In genomic region chr14:54929556-54929955, GRCh38 we compare ENCODE assay signal across 19 cellular contexts. TPM values are rescaled to one million over a fixed set of nuclear protein-coding genes. Genes with fewer than 3 reads are reported as not detected.
A peak's percentile ranks its signal among the peaks of the same experiment; 100 is the strongest.
DNase-seq lines count a peak whose midpoint lies in the region; ATAC-seq, FAIRE-seq and TF ChIP-seq lines count a peak whose summit lies in the region.
"Had no signal": no experiment of that assay in that cellular context is flagged by ENCODE, and none has a peak within 500 bp of the region (broad histone marks: within the 10 kb centered on the region; RNA-seq: fewer than 3 reads in every experiment).

No MANE protein-coding gene starts in this region.

- H4K20me1 ChIP-seq in SK-N-SH (ENCODE audit: insufficient read depth) (no peaks in the 10 kb centered on the region), HepG2 (ENCODE audit: insufficient read depth, low read length) (no peaks in the 10 kb centered on the region)

- H3K79me2 ChIP-seq in SK-N-SH (ENCODE audit: insufficient read depth) (no peaks in the 10 kb centered on the region), HepG2 (ENCODE audit: insufficient read depth, low read length) (no peaks in the 10 kb centered on the region)

- no peaks in the 10 kb centered on the region for H3K27me3 ChIP-seq in SK-N-SH (ENCODE audit: insufficient read depth)
- no peaks in the 10 kb centered on the region for H3K27me3 ChIP-seq in thyroid gland
- no peaks in the 10 kb centered on the region for H3K27me3 ChIP-seq in HepG2 (ENCODE audit: control insufficient read depth in 1 of 2, insufficient read depth in 2 of 2, low read length in 2 of 2)

- DNase-seq in SK-N-SH (no peak), NCI-H2029 (lab: John Stamatoyannopoulos, UW) (peak; percentile 78), OCI-M1 (lab: John Stamatoyannopoulos, UW) (peak; percentile 5), thyroid gland (peak; percentile 56), cerebellum (ENCODE audit: low spot score) (no peak), HepG2 (ENCODE audit: low spot score) (no peak), NOMO-1 treated with DMSO at 0.1 percent for 48 hours (lab: John Stamatoyannopoulos, UW; ENCODE audit: unreplicated experiment) (no peak)
- DNase-seq: Calu3; CD4-positive, alpha-beta T cell; GF-D8; Kasumi-1; NCI-H1417 treated with DMSO at 0.1 percent for 48 hours; NCI-H524; PC-3; T-helper 2 cell had no signal

- TF ChIP-seq CTCF in SK-N-SH (IDR thresholded peaks at IDR 0.05) (no peak), thyroid gland (IDR thresholded peaks at IDR 0.05) (no peak), HepG2 (CRISPR knock-in tag; IDR thresholded peaks at IDR 0.05) (no peak)

- intact Hi-C loops in thyroid gland (cut with DNase I) (no loop called here), HepG2 (cut with micrococcal nuclease; ENCODE audit: unreplicated experiment) (no loop called here)

- H3F3A ChIP-seq in SK-N-SH (replicated peaks; ENCODE audit: insufficient read depth), result peaks cover 3% of the 10 kb centered on the region

- H3K9me3 ChIP-seq in SK-N-SH, result no peaks in the 10 kb centered on the region
- no peaks in the 10 kb centered on the region for H3K9me3 ChIP-seq in thyroid gland
- no peaks in the 10 kb centered on the region for H3K9me3 ChIP-seq in HepG2 (ENCODE audit: low read length)

- H3K36me3 ChIP-seq in SK-N-SH (replicated peaks in 1 of 2; ENCODE audit: control insufficient read depth in 1 of 2, insufficient read depth in 2 of 2, low read length in 1 of 2) (no peaks in the 10 kb centered on the region), thyroid gland (no peaks in the 10 kb centered on the region), HepG2 (replicated peaks in 1 of 2; ENCODE audit: control insufficient read depth in 1 of 2, insufficient read depth in 2 of 2, low read length in 2 of 2) (no peaks in the 10 kb centered on the region)

- H3K4me1 ChIP-seq in SK-N-SH (ENCODE audit: control insufficient read depth in 1 of 2, insufficient read depth in 2 of 2, low read depth in 1 of 2, low read length in 1 of 2) (peaks cover 0 to 11% of the 10 kb centered on the region in 2 experiments; a peak in 2 of 4 replicates), thyroid gland (no peaks in the 10 kb centered on the region), HepG2 (ENCODE audit: insufficient read depth, low read length) (peaks cover 3% of the 10 kb centered on the region)

- in situ Hi-C loops in HepG2 (cut with HindIII; ENCODE audit: extremely low pct_ligation_motif_present, low pct_unique_long_range_greater_than_20kb), result no loop called here

- H2AFZ ChIP-seq in SK-N-SH (ENCODE audit: low read depth) (no peak overlapping the region), HepG2 (ENCODE audit: low read length) (no peak overlapping the region)
- H2AFZ ChIP-seq: GM23338 had no signal

- TF ChIP-seq POLR2A in thyroid gland (IDR thresholded peaks at IDR 0.05), result no peak
- TF ChIP-seq POLR2A in HepG2 (IDR thresholded peaks at IDR 0.05; ENCODE audit: insufficient read depth in 1 of 2, low read depth in 2 of 2, low read length in 2 of 2), result no peak

- CTCF ChIA-PET in SK-N-SH (lab: Yijun Ruan, JAX) (interaction anchor here (0.6 to 3.2 kb wide), 3 partner anchors 8 to 147 kb away, joined by 3 to 11 read pairs (median 3); partner anchors contain the start of gene GCH1), HepG2 (lab: Yijun Ruan, JAX; ENCODE audit: low intra/inter-chr PET ratio, low total read pairs) (no interaction called here)

- ATAC-seq in SK-N-SH treated with all-trans-retinoic acid at 6 μM for 48 hours (no peak), HepG2 (no peak)
- ATAC-seq: GM23338, PC-3 had no signal

- no peak overlapping the region for H3K4me2 ChIP-seq in SK-N-SH
- no peak overlapping the region for H3K4me2 ChIP-seq in HepG2 (ENCODE audit: low read depth, low read length)
- H3K4me2 ChIP-seq: GM23338 had no signal

- TF ChIP-seq EP300 in SK-N-SH (IDR thresholded peaks at IDR 0.05; ENCODE audit: borderline replicate concordance in 1 of 2, low read depth in 1 of 2, low read length in 1 of 2) (peak in 1 of 2 experiments; percentile 27; a peak in 1 of 4 replicates), HepG2 (IDR thresholded peaks at IDR 0.05; ENCODE audit: low read depth in 2 of 2, low read length in 2 of 2) (no peak), HepG2 (CRISPR knock-in tag; IDR thresholded peaks at IDR 0.05; ENCODE audit: borderline replicate concordance) (no peak)

- no peak overlapping the region for H3K9ac ChIP-seq in SK-N-SH
- no peak overlapping the region for H3K9ac ChIP-seq in HepG2 (ENCODE audit: insufficient read depth, low read depth, low read length)

- H3K4me3 ChIP-seq in SK-N-SH (ENCODE audit: low read depth in 2 of 2, low read length in 1 of 2), result no peak overlapping the region
- H3K4me3 ChIP-seq in thyroid gland (replicated peaks in 1 of 3), result no peak overlapping the region
- H3K4me3 ChIP-seq in HepG2 (replicated peaks in 1 of 3; ENCODE audit: insufficient read depth in 1 of 3, low read depth in 2 of 3, low read length in 3 of 3), result no peak overlapping the region
- H3K4me3 ChIP-seq: GM23338 had no signal

- no peak for TF ChIP-seq RAD21 in SK-N-SH (IDR thresholded peaks at IDR 0.05; ENCODE audit: low read length)
- no peak for TF ChIP-seq RAD21 in HepG2 (CRISPR knock-in tag; IDR thresholded peaks at IDR 0.05)

- H3K9me2 ChIP-seq in SK-N-SH, result no peaks in the 10 kb centered on the region

- H3K27ac ChIP-seq in SK-N-SH (ENCODE audit: low read depth in 2 of 2, low read length in 1 of 2), result peak overlapping the region in 1 of 2 experiments; percentile 53; a peak in 2 of 4 replicates
- H3K27ac ChIP-seq in thyroid gland, result peak overlapping the region in 1 of 3 donors; percentile 12
- no peak overlapping the region for H3K27ac ChIP-seq in HepG2 (ENCODE audit: extremely low read length, insufficient read depth, low read length)
- H3K27ac ChIP-seq: RWPE1 had no signal

- no peak for FAIRE-seq in HepG2 (lab: Jason Lieb, UNC)
- FAIRE-seq: GM12891 had no signal

- POLR2A ChIA-PET in SK-N-SH (lab: Yijun Ruan, JAX) (interaction anchor here (1.0 kb wide), 1 partner anchor 121 kb away, joined by 3 read pairs; the partner anchor contains the start of gene MAPK1IP1L), HepG2 (lab: Yijun Ruan, JAX) (no interaction called here)

- no TSS peak for BruUV-seq in HepG2 (replicated peaks; lab: Mats Ljungman, UMichigan)

TF ChIP-seq in SK-N-SH, 30 proteins besides CTCF, POLR2A, EP300 and RAD21:
- TF ChIP-seq JUND (IDR thresholded peaks at IDR 0.05), result no peak
- TF ChIP-seq GATA2 (CRISPR knock-in tag; IDR thresholded peaks at IDR 0.05), result peak; percentile 30; the same call in 1 of the 2 replicates

TF ChIP-seq in SK-N-SH treated with all-trans-retinoic acid at 6 μM for 48 hours, 23 proteins besides CTCF, POLR2A, EP300 and RAD21 (continues in another document):
- TF ChIP-seq TCF4 (CRISPR knock-in tag; IDR thresholded peaks at IDR 0.05; ENCODE audit: borderline replicate concordance), result no peak
- TF ChIP-seq PPARA (CRISPR knock-in tag; IDR thresholded peaks at IDR 0.05; ENCODE audit: borderline replicate concordance), result no peak

TF ChIP-seq in HepG2, 621 proteins besides CTCF, POLR2A, EP300 and RAD21 (continues in another document):
- TF ChIP-seq RFX5 (IDR thresholded peaks at IDR 0.05; ENCODE audit: low read depth, low read length) (no peak), ZBTB21 (CRISPR knock-in tag; IDR thresholded peaks at IDR 0.05) (no peak), ZNF333 (CRISPR knock-in tag; IDR thresholded peaks at IDR 0.05; ENCODE audit: borderline replicate concordance) (no peak), ZBTB34 (CRISPR knock-in tag; IDR thresholded peaks at IDR 0.05) (no peak), PHF20 (CRISPR knock-in tag; IDR thresholded peaks at IDR 0.05) (no peak), NR3C1 (CRISPR knock-in tag; IDR thresholded peaks at IDR 0.05) (no peak), ZFY (CRISPR knock-in tag; IDR thresholded peaks at IDR 0.05) (no peak), MIER3 (CRISPR knock-in tag; IDR thresholded peaks at IDR 0.05; ENCODE audit: borderline replicate concordance) (no peak)

RNA-seq across cellular contexts. Expression of gene GCH1, which starts 26.9 kb away (rescaled TPM):
- polyA plus RNA-seq in SK-N-SH (2012; rRNA removed) (2.2 and 4.7 TPM in 2 replicates), HepG2 (2011; rRNA removed) (13.7 and 15.0 TPM in 2 replicates)
- polyA plus RNA-seq in SK-N-SH (2012; cell fraction: cytosol; rRNA removed), result 4.7 and 6.0 TPM in 2 replicates
- 2.1 and 2.9 TPM in 2 replicates for polyA plus RNA-seq in SK-N-SH (2012; cell fraction: nucleus; rRNA removed)
- total RNA-seq in thyroid gland (1 to 10 TPM; 5.2 to 7.8 (median 7.4) TPM), cerebellum (1.8 TPM), HepG2 (2016; rRNA removed; fragmentation: Illumina TruSeq; extraction: Trizol) (25.2 and 33.2 TPM in 2 replicates)
- total RNA-seq in HepG2 (2016; cell fraction: cytosol; rRNA removed; fragmentation: Illumina TruSeq; extraction: Trizol; ENCODE audit: low read depth), result 3.4 and 3.8 TPM in 2 replicates
- total RNA-seq in HepG2 (2016; cell fraction: insoluble cytoplasmic fraction; rRNA removed; fragmentation: Illumina TruSeq; extraction: Trizol), result 25.3 and 36.5 TPM in 2 replicates
- 13.8 and 15.9 TPM in 2 replicates for total RNA-seq in HepG2 (2016; cell fraction: membrane; rRNA removed; fragmentation: Illumina TruSeq; extraction: Trizol)
- 18.2 and 22.1 TPM in 2 replicates for total RNA-seq in HepG2 (2016; cell fraction: nucleus; rRNA removed; fragmentation: Illumina TruSeq; extraction: Trizol)
- polyA plus RNA-seq in HepG2 (2011; cell fraction: cytosol; rRNA removed), result 9.2 and 12.4 TPM in 2 replicates
- polyA plus RNA-seq in HepG2 (2011; cell fraction: nucleus; rRNA removed), result 11.5 and 13.2 TPM in 2 replicates
- 13.8 and 16.8 TPM in 2 replicates for polyA plus RNA-seq in HepG2 (2012)
- polyA plus RNA-seq in HepG2 (2016; cell fraction: cytosol; fragmentation: Illumina TruSeq; extraction: Trizol; ENCODE audit: low read depth), result 2.1 and 2.3 TPM in 2 replicates
- polyA plus RNA-seq in HepG2 (2016; cell fraction: insoluble cytoplasmic fraction; fragmentation: Illumina TruSeq; extraction: Trizol; ENCODE audit: low read depth), result 35.3 and 42.9 TPM in 2 replicates
- polyA plus RNA-seq in HepG2 (2016; cell fraction: membrane; fragmentation: Illumina TruSeq; extraction: Trizol; ENCODE audit: low read depth), result 10.6 and 11.2 TPM in 2 replicates
- polyA plus RNA-seq in HepG2 (2016; cell fraction: nucleus; fragmentation: Illumina TruSeq; extraction: Trizol; ENCODE audit: insufficient read depth, low read depth), result 34.6 and 35.3 TPM in 2 replicates
- 7.7 and 10.6 TPM in 2 replicates for polyA minus RNA-seq in HepG2 (2011; rRNA and poly(A)+ RNA removed; ENCODE audit: low replicate concordance)
- 8.9 and 9.9 TPM in 2 replicates for polyA minus RNA-seq in HepG2 (2011; cell fraction: cytosol; rRNA and poly(A)+ RNA removed)
- 11.3 and 23.6 TPM in 2 replicates for polyA minus RNA-seq in HepG2 (2011; cell fraction: nucleus; rRNA and poly(A)+ RNA removed)

Comparison
In these comparisons a context has a peak if more than half of its experiments do, and no peak if none do; other contexts are left out.
1. DNase-seq: peak in NCI-H2029 (single experiment), OCI-M1 (single experiment) and thyroid gland (2 of 2); none in SK-N-SH (single experiment), cerebellum (single experiment), HepG2 (single experiment) and NOMO-1 treated with DMSO at 0.1 percent for 48 hours (single experiment).